Comparison of ENCODE assay signal across 8 cellular contexts in genomic region chr15:84195603-84196002, GRCh38. TPM values are rescaled to one million over a fixed set of nuclear protein-coding genes. Genes with fewer than 3 reads are reported as not detected.
A peak's percentile ranks its signal among the peaks of the same experiment; 100 is the strongest.
DNase-seq lines count a peak whose midpoint lies in the region; ATAC-seq, FAIRE-seq and TF ChIP-seq lines count a peak whose summit lies in the region.
"Not testable (repeated sequence)": the region's sequence is repeated elsewhere in the genome, so short reads cannot be mapped to it uniquely, and the experiment has no call there.

No MANE protein-coding gene starts in this region.

- intact Hi-C loops in Panc1 (cut with micrococcal nuclease; ENCODE audit: unreplicated experiment); GM12878 (cut with micrococcal nuclease; ENCODE audit: unreplicated experiment); HepG2 (cut with micrococcal nuclease; ENCODE audit: unreplicated experiment): not testable (repeated sequence)

- in situ Hi-C loops in Panc1 (cut with HindIII; ENCODE audit: low pct_unique_long_range_greater_than_20kb, low sequenced_read_pairs); GM12878 (cut with MboI); HepG2 (cut with HindIII; ENCODE audit: extremely low pct_ligation_motif_present, low pct_unique_long_range_greater_than_20kb): not testable (repeated sequence)

- H3K9ac ChIP-seq in GM12878 (ENCODE audit: control insufficient read depth, insufficient read depth, low read length); HepG2 (ENCODE audit: insufficient read depth, low read depth, low read length): not testable (repeated sequence)

- not testable (repeated sequence) for TF ChIP-seq RAD21 in GM12878 (IDR thresholded peaks at IDR 0.05; ENCODE audit: insufficient read depth, low read depth, low read length); HepG2 (CRISPR knock-in tag; IDR thresholded peaks at IDR 0.05)

- not testable (repeated sequence) for H4K20me1 ChIP-seq in GM12878 (ENCODE audit: control insufficient read depth, insufficient read depth); HepG2 (ENCODE audit: insufficient read depth, low read length)

- not testable (repeated sequence) for H3K4me2 ChIP-seq in GM12878 (ENCODE audit: control insufficient read depth, insufficient read depth); HepG2 (ENCODE audit: low read depth, low read length)

- H3K27ac ChIP-seq in Panc1 (ENCODE audit: low read length); GM12878 (ENCODE audit: control insufficient read depth, insufficient read depth); HepG2 (ENCODE audit: extremely low read length, insufficient read depth, low read length): not testable (repeated sequence)

- H3K4me1 ChIP-seq in Panc1 (ENCODE audit: control insufficient read depth, insufficient read depth, low read length); GM12878 (ENCODE audit: control insufficient read depth, insufficient read depth, low read length); HepG2 (ENCODE audit: insufficient read depth, low read length): not testable (repeated sequence)

- H3K9me3 ChIP-seq in Panc1 (ENCODE audit: control insufficient read depth, insufficient read depth, low read depth, low read length); GM12878 (replicated peaks; ENCODE audit: control insufficient read depth, insufficient read depth, low read length); HepG2 (ENCODE audit: low read length): not testable (repeated sequence)

- not testable (repeated sequence) for H2AFZ ChIP-seq in GM12878 (ENCODE audit: control insufficient read depth, low read depth, low read length); HepG2 (ENCODE audit: low read length)

- not testable (repeated sequence) for H3K4me3 ChIP-seq in Panc1 (ENCODE audit: low read depth in 2 of 2, low read length in 2 of 2); GM12878; HepG2 (replicated peaks in 1 of 3; ENCODE audit: insufficient read depth in 1 of 3, low read depth in 2 of 3, low read length in 3 of 3)

- WGBS in GM12878 (ENCODE audit: insufficient coverage, insufficient replicate concordance, low lambda C conversion rate, missing lambda C conversion rate), result no CpG with 5 or more reads among the region's 8 CpGs
- no CpG with 5 or more reads among the region's 8 CpGs for WGBS in HepG2 (ENCODE audit: low lambda C conversion rate)

- not testable (repeated sequence) for DNase-seq in Panc1 (ENCODE audit: low read depth, low spot score); GM12878 (ENCODE audit: low read depth, low spot score); HepG2 (ENCODE audit: low spot score); stimulated activated naive CD8-positive, alpha-beta T cell treated with anti-CD3 and anti-CD28 coated beads, Interleukin-15, Interleukin-2, amounts not matched to agents 100 U/mL and 50 U/mL, for 24 hours

- FAIRE-seq in GM12878 (lab: Jason Lieb, UNC); HepG2 (lab: Jason Lieb, UNC): not testable (repeated sequence)

- not testable (repeated sequence) for TF ChIP-seq POLR2A in GM12878 (IDR thresholded peaks at IDR 0.05; ENCODE audit: low read depth, low read length); HepG2 (IDR thresholded peaks at IDR 0.05; ENCODE audit: insufficient read depth in 1 of 2, low read depth in 2 of 2, low read length in 2 of 2)

- TF ChIP-seq CTCF in Panc1 (IDR thresholded peaks at IDR 0.05); GM12878 (IDR thresholded peaks at IDR 0.05 in 2 of 3, conservative IDR thresholded peaks at IDR 0.05 in 1 of 3; ENCODE audit: control insufficient read depth in 2 of 3, extremely low read depth in 1 of 3, insufficient read depth in 1 of 3, low read depth in 3 of 3, low read length in 3 of 3); HepG2 (CRISPR knock-in tag; IDR thresholded peaks at IDR 0.05): not testable (repeated sequence)

- H3K27me3 ChIP-seq in Panc1 (ENCODE audit: control insufficient read depth, insufficient read depth, low read length); GM12878 (replicated peaks in 1 of 2; ENCODE audit: control insufficient read depth in 2 of 2, insufficient read depth in 2 of 2, low read length in 1 of 2); HepG2 (ENCODE audit: control insufficient read depth in 1 of 2, insufficient read depth in 2 of 2, low read length in 2 of 2): not testable (repeated sequence)

- ATAC-seq in GM18867 (IDR thresholded peaks at IDR 0.05; ENCODE audit: unreplicated experiment), result peak; percentile 78
- peak; percentile 87 for ATAC-seq in GM21360 (IDR thresholded peaks at IDR 0.05; ENCODE audit: unreplicated experiment)
- peak; percentile 63 for ATAC-seq in HG02623 (IDR thresholded peaks at IDR 0.05; ENCODE audit: unreplicated experiment)
- ATAC-seq in HG03135 (IDR thresholded peaks at IDR 0.05; ENCODE audit: unreplicated experiment), result peak; percentile 83
- peak; percentile 91 for ATAC-seq in Panc1
- peak; percentile 96 for ATAC-seq in GM12878
- ATAC-seq in HepG2, result peak; percentile 94
- peak; percentile 93 for ATAC-seq in stimulated activated naive CD8-positive, alpha-beta T cell treated with anti-CD3 and anti-CD28 coated beads, Interleukin-15, Interleukin-2, amounts not matched to agents 100 U/mL and 50 U/mL, for 24 hours

- CTCF ChIA-PET in Panc1 (lab: Charles Lee); GM12878 (lab: Yijun Ruan, JAX); HepG2 (lab: Yijun Ruan, JAX; ENCODE audit: low intra/inter-chr PET ratio, low total read pairs): not testable (repeated sequence)

- not testable (repeated sequence) for H3K79me2 ChIP-seq in GM12878 (ENCODE audit: control insufficient read depth, insufficient read depth, low read length); HepG2 (ENCODE audit: insufficient read depth, low read length)

- not testable (repeated sequence) for BruUV-seq in Panc1 (replicated peaks; lab: Mats Ljungman, UMichigan); GM12878 (replicated peaks; lab: Mats Ljungman, UMichigan); HepG2 (replicated peaks; lab: Mats Ljungman, UMichigan)

- TF ChIP-seq EP300 in GM12878 (IDR thresholded peaks at IDR 0.05; ENCODE audit: borderline replicate concordance in 1 of 2, control insufficient read depth in 1 of 2, low read depth in 2 of 2, low read length in 2 of 2); HepG2 (IDR thresholded peaks at IDR 0.05; ENCODE audit: low read depth in 2 of 2, low read length in 2 of 2); HepG2 (CRISPR knock-in tag; IDR thresholded peaks at IDR 0.05; ENCODE audit: borderline replicate concordance): not testable (repeated sequence)

- RAD21 ChIA-PET in GM12878 (lab: Charles Lee; ENCODE audit: unreplicated experiment), result not testable (repeated sequence)

- not testable (repeated sequence) for H3K36me3 ChIP-seq in Panc1 (ENCODE audit: control insufficient read depth, insufficient read depth, low read length); GM12878 (ENCODE audit: control insufficient read depth in 2 of 2, insufficient read depth in 2 of 2, low read length in 1 of 2); HepG2 (replicated peaks in 1 of 2; ENCODE audit: control insufficient read depth in 1 of 2, insufficient read depth in 2 of 2, low read length in 2 of 2)

- SMC1A ChIA-PET in GM12878 (lab: Charles Lee; ENCODE audit: uncharacterized antibody, unreplicated experiment), result not testable (repeated sequence)

- POLR2A ChIA-PET in Panc1 (lab: Charles Lee); GM12878 (lab: Charles Lee); HepG2 (lab: Yijun Ruan, JAX): not testable (repeated sequence)

RNA-seq across cellular contexts. Expression of gene GOLGA6L4, which starts 40.0 kb away (rescaled TPM):
- total RNA-seq in Panc1 (2021; ENCODE audit: unreplicated experiment), result 2.7 TPM
- polyA plus RNA-seq in Panc1 (2012; ENCODE audit: insufficient read length), result 2.5 TPM
- 6.2 and 7.9 TPM in 2 replicates for total RNA-seq in GM12878 (2013; cell fraction: nucleolus; rRNA removed)
- 0.23 and 0.33 TPM in 2 replicates for total RNA-seq in GM12878 (2014; rRNA removed)
- total RNA-seq in GM12878 (2014; rRNA removed; fragmentation: Illumina TruSeq; extraction: Trizol), result 0.18 and 0.46 TPM in 2 replicates
- total RNA-seq in GM12878 (2021), result 1.3 TPM in 1 of 2 replicates, not detected in the other
- 0.12 TPM for polyA plus RNA-seq in GM12878 (2011; ENCODE audit: low read depth)
- 0.48 and 0.53 TPM in 2 replicates for polyA plus RNA-seq in GM12878 (2011; rRNA removed)
- polyA plus RNA-seq in GM12878 (2011; cell fraction: cytosol; rRNA removed), result 0.13 TPM in 2 replicates
- 1.3 and 1.7 TPM in 2 replicates for polyA plus RNA-seq in GM12878 (2011; cell fraction: nucleus; rRNA removed)
- 0.55 TPM in 2 replicates for polyA plus RNA-seq in GM12878 (2012)
- 0.59 and 0.63 TPM in 2 replicates for polyA plus RNA-seq in GM12878 (2014; fragmentation: Illumina TruSeq; extraction: Trizol)
- under 1 TPM; 0.16 to 0.18 TPM for polyA plus RNA-seq in GM12878 (2014; fragmentation: Nextera tagmentation; extraction: Ambion mirVana)
- polyA plus RNA-seq in GM12878 (2014; rRNA removed), result 0.39 and 1.1 TPM in 2 replicates
- under 1 TPM; 0.04 to 0.28 TPM for polyA plus RNA-seq in GM12878 (2016; fragmentation: Nextera tagmentation; extraction: Ambion mirVana)
- 0.62 TPM in 1 of 2 replicates, not detected in the other for polyA minus RNA-seq in GM12878 (2011; rRNA and poly(A)+ RNA removed)
- 0.67 TPM in 1 of 2 replicates, not detected in the other for polyA minus RNA-seq in GM12878 (2011; cell fraction: cytosol; rRNA and poly(A)+ RNA removed)
- 1.9 TPM in 2 replicates for polyA minus RNA-seq in GM12878 (2011; cell fraction: nucleus; rRNA and poly(A)+ RNA removed)
- total RNA-seq in HepG2 (2016; rRNA removed; fragmentation: Illumina TruSeq; extraction: Trizol), result 0.81 and 1.7 TPM in 2 replicates
- 4.5 and 4.9 TPM in 2 replicates for total RNA-seq in HepG2 (2016; cell fraction: cytosol; rRNA removed; fragmentation: Illumina TruSeq; extraction: Trizol; ENCODE audit: low read depth)
- 0.56 and 2.1 TPM in 2 replicates for total RNA-seq in HepG2 (2016; cell fraction: insoluble cytoplasmic fraction; rRNA removed; fragmentation: Illumina TruSeq; extraction: Trizol)
- total RNA-seq in HepG2 (2016; cell fraction: membrane; rRNA removed; fragmentation: Illumina TruSeq; extraction: Trizol), result 1.5 and 2.0 TPM in 2 replicates
- total RNA-seq in HepG2 (2016; cell fraction: nucleus; rRNA removed; fragmentation: Illumina TruSeq; extraction: Trizol), result 4.3 and 7.5 TPM in 2 replicates
- 1.6 and 2.0 TPM in 2 replicates for polyA plus RNA-seq in HepG2 (2011; rRNA removed)
- polyA plus RNA-seq in HepG2 (2011; cell fraction: cytosol; rRNA removed), result 0.26 and 0.30 TPM in 2 replicates
- polyA plus RNA-seq in HepG2 (2011; cell fraction: nucleus; rRNA removed), result 4.1 and 5.1 TPM in 2 replicates
- polyA plus RNA-seq in HepG2 (2012), result 2.8 and 3.5 TPM in 2 replicates
- polyA plus RNA-seq in HepG2 (2016; cell fraction: cytosol; fragmentation: Illumina TruSeq; extraction: Trizol; ENCODE audit: low read depth), result 0.20 and 0.54 TPM in 2 replicates
- 1.2 and 1.3 TPM in 2 replicates for polyA plus RNA-seq in HepG2 (2016; cell fraction: insoluble cytoplasmic fraction; fragmentation: Illumina TruSeq; extraction: Trizol; ENCODE audit: low read depth)
- polyA plus RNA-seq in HepG2 (2016; cell fraction: membrane; fragmentation: Illumina TruSeq; extraction: Trizol; ENCODE audit: low read depth), result 0.46 and 0.69 TPM in 2 replicates
- polyA plus RNA-seq in HepG2 (2016; cell fraction: nucleus; fragmentation: Illumina TruSeq; extraction: Trizol; ENCODE audit: insufficient read depth, low read depth), result 23.3 and 29.6 TPM in 2 replicates
- 1.2 and 1.6 TPM in 2 replicates for polyA minus RNA-seq in HepG2 (2011; rRNA and poly(A)+ RNA removed; ENCODE audit: low replicate concordance)
- polyA minus RNA-seq in HepG2 (2011; cell fraction: cytosol; rRNA and poly(A)+ RNA removed), result 0.30 and 0.53 TPM in 2 replicates
- polyA minus RNA-seq in HepG2 (2011; cell fraction: nucleus; rRNA and poly(A)+ RNA removed), result 3.5 and 5.6 TPM in 2 replicates
